ENCODE assay signal across 23 cellular contexts in genomic region chr17:73506470-73507435, GRCh38.
DNase-seq lines count a peak whose midpoint lies in the region.
"Had no signal": no experiment of that assay in that cellular context is flagged by ENCODE, and none has a peak within 500 bp of the region (broad histone marks: within the 10 kb centered on the region; RNA-seq: fewer than 3 reads in every experiment).

No MANE protein-coding gene starts in this region.

- no peak overlapping the region for H2BK120ac ChIP-seq in mesendoderm (ENCODE audit: low read depth, low read length)

- no peaks in the 10 kb centered on the region for H3K79me1 ChIP-seq in mesendoderm (ENCODE audit: low read length)

- no peak overlapping the region for H3K27ac ChIP-seq in mesendoderm (ENCODE audit: low read depth, low read length)
- H3K27ac ChIP-seq: body of pancreas, heart right ventricle, left ventricle myocardium inferior, pancreas, SJCRH30, testis, uterus had no signal

- no peak overlapping the region for H3K4ac ChIP-seq in mesendoderm (ENCODE audit: low read depth, low read length)

- H4K8ac ChIP-seq in mesendoderm (ENCODE audit: low read depth, low read length): no peak overlapping the region

- H3K36me3 ChIP-seq in NT2/D1 (ENCODE audit: insufficient read depth, insufficient read length, low read length): peaks cover 7% of the 10 kb centered on the region
- H3K36me3 ChIP-seq in mesendoderm (ENCODE audit: control insufficient read depth, insufficient read depth, low read length): no peaks in the 10 kb centered on the region
- H3K36me3 ChIP-seq: heart right ventricle, left ventricle myocardium inferior, MG63, pancreas, uterus had no signal

- H4K5ac ChIP-seq in mesendoderm (ENCODE audit: low read length): no peak overlapping the region

- no peaks in the 10 kb centered on the region for H3K9me3 ChIP-seq in NT2/D1 (ENCODE audit: insufficient read depth, low read length)
- H3K9me3 ChIP-seq: body of pancreas, heart right ventricle, left ventricle myocardium inferior, MG63, pancreas, SJCRH30, testis, uterus had no signal

- peak overlapping the region; percentile 30 for H2AK5ac ChIP-seq in mesendoderm (ENCODE audit: low read length)

- no peaks in the 10 kb centered on the region for H3K79me2 ChIP-seq in mesendoderm (ENCODE audit: control insufficient read depth, insufficient read depth, low read length)

- H2BK5ac ChIP-seq in mesendoderm (ENCODE audit: low read length): peak overlapping the region; percentile 25

- WGBS in mesendoderm (ENCODE audit: extremely low coverage, insufficient coverage, low lambda C conversion rate): no CpG with 5 or more reads among the region's 9 CpGs

- H2BK15ac ChIP-seq in mesendoderm (replicated peaks; ENCODE audit: low read depth): no peak overlapping the region

- H3K23ac ChIP-seq in mesendoderm (ENCODE audit: low read length): no peak overlapping the region

- no peak overlapping the region for H3K4me2 ChIP-seq in mesendoderm (ENCODE audit: low read length)

- H3K4me3 ChIP-seq in NT2/D1 (ENCODE audit: insufficient read length, low read depth) (no peak overlapping the region), mesendoderm (ENCODE audit: low read length) (no peak overlapping the region)
- H3K4me3 ChIP-seq: body of pancreas, heart right ventricle, left ventricle myocardium inferior, MG63, pancreas, SJCRH30, testis, uterus had no signal

- H3K18ac ChIP-seq in mesendoderm (ENCODE audit: low read length): no peak overlapping the region

- peaks cover 12% of the 10 kb centered on the region for H3K4me1 ChIP-seq in NT2/D1 (ENCODE audit: insufficient read depth, insufficient read length)
- H3K4me1 ChIP-seq in mesendoderm (ENCODE audit: control insufficient read depth, low read depth, low read length): peaks cover 7% of the 10 kb centered on the region
- H3K4me1 ChIP-seq: body of pancreas, heart right ventricle, left ventricle myocardium inferior, pancreas, SJCRH30, testis, uterus had no signal

- H3K9ac ChIP-seq in NT2/D1 (ENCODE audit: insufficient read length, low read depth) (peak overlapping the region; percentile 34), mesendoderm (ENCODE audit: low read length) (no peak overlapping the region)

- peak overlapping the region; percentile 74 for H3K56ac ChIP-seq in mesendoderm (ENCODE audit: low read length)

- peak; percentile 67 for DNase-seq in COR-L47 (lab: John Stamatoyannopoulos, UW)
- peak; percentile 72 for DNase-seq in NCI-H146 treated with DMSO at 0.1 percent for 48 hours (lab: John Stamatoyannopoulos, UW; ENCODE audit: unreplicated experiment)
- DNase-seq in NT2/D1 (ENCODE audit: low read depth, low spot score): no peak
- peak; percentile 65 for DNase-seq in mesendoderm
- no peak for DNase-seq in kidney glomerular epithelial cell (lab: John Stamatoyannopoulos, UW)
- no peak for DNase-seq in T-helper 9 cell
- DNase-seq in ecto neural progenitor cell (ENCODE audit: low spot score): no peak
- DNase-seq: activated CD4-positive, alpha-beta T cell treated with anti-CD3 and anti-CD28 coated beads, Interleukin-2, amount 10 ng/mL, durations not matched to agents 24 days and 14 days; activated T-cell treated with anti-CD3 and anti-CD28 coated beads, Interleukin-2, amount 50 U/mL, for 4 hours; body of pancreas; EL; heart right ventricle; left ventricle myocardium inferior; MG63; naive thymus-derived CD8-positive, alpha-beta T cell; NCI-H1694; pancreas; SJCRH30; stimulated activated CD4-positive, alpha-beta T cell treated with anti-CD3 and anti-CD28 coated beads, Interleukin-12 subunit alpha, Interleukin-12 subunit beta, amount 100 ng/mL, for 4 hours; stimulated activated CD4-positive, alpha-beta T cell treated with anti-CD3 and anti-CD28 coated beads, Interleukin-4, amount 100 ng/mL, for 24 hours; stimulated activated naive CD4-positive, alpha-beta T cell; testis; uterus had no signal

- no peaks in the 10 kb centered on the region for H3K27me3 ChIP-seq in NT2/D1 (ENCODE audit: insufficient read depth, insufficient read length)
- no peaks in the 10 kb centered on the region for H3K27me3 ChIP-seq in mesendoderm (ENCODE audit: insufficient read depth, low read length, poor library complexity)
- H3K27me3 ChIP-seq: body of pancreas, MG63, pancreas, SJCRH30, testis, uterus had no signal

Comparison
In these comparisons a context has a peak if more than half of its experiments do, and no peak if none do; other contexts are left out.
1. DNase-seq: peak in COR-L47 (single experiment), NCI-H146 treated with DMSO at 0.1 percent for 48 hours (single experiment) and mesendoderm (single experiment); none in NT2/D1 (single experiment), kidney glomerular epithelial cell (single experiment), T-helper 9 cell (single experiment) and ecto neural progenitor cell (single experiment).